In the genomic region with DNA sequence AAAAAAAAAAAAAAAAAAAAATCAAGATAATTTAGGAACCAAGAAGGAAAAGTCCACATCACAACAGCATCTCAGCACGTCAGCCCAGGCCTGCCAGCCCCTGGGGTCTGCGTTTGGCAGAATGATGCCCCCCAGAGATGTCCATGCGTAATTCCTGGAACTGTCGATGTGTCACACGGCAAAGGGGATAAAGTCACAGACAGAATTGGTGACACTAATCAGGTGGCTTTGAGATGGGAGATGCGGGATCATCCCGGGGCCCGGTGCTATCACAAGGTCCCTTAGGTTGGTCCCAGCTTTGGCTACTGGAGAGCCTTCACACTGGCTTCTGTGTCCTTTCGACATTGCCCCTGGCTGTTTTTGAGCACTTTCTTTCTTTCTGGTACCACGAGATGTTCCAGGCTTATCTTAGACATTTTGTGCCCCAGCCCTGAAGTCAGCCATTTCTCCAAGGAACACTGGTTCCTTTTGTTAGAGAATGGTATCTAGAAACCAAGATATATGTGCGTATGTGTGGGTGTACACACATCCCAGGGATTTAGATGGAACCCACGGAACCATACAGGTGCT, we compare ENCODE assay signal across 1 cellular context.
TF ChIP-seq lines count a peak whose summit lies in the region.

No MANE protein-coding gene starts in this region.

TF ChIP-seq in WTC11, 78 proteins besides CTCF, POLR2A, EP300 and RAD21 (continued from another document):
- no peak for TF ChIP-seq JUN (CRISPR knock-in tag; IDR thresholded peaks at IDR 0.05)
- no peak for TF ChIP-seq SMAD3 (CRISPR knock-in tag; IDR thresholded peaks at IDR 0.05; ENCODE audit: borderline replicate concordance)
- TF ChIP-seq TCF7 (CRISPR knock-in tag; IDR thresholded peaks at IDR 0.05; ENCODE audit: low read depth) = no peak
- no peak for TF ChIP-seq RELA (CRISPR knock-in tag; IDR thresholded peaks at IDR 0.05; ENCODE audit: borderline replicate concordance)
- TF ChIP-seq, protein P1, sequence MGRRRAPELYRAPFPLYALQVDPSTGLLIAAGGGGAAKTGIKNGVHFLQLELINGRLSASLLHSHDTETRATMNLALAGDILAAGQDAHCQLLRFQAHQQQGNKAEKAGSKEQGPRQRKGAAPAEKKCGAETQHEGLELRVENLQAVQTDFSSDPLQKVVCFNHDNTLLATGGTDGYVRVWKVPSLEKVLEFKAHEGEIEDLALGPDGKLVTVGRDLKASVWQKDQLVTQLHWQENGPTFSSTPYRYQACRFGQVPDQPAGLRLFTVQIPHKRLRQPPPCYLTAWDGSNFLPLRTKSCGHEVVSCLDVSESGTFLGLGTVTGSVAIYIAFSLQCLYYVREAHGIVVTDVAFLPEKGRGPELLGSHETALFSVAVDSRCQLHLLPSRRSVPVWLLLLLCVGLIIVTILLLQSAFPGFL (CRISPR knock-in tag; IDR thresholded peaks at IDR 0.05; ENCODE audit: borderline replicate concordance) = no peak
